8 cellular contexts compared by ENCODE assay signal in the genomic region with DNA sequence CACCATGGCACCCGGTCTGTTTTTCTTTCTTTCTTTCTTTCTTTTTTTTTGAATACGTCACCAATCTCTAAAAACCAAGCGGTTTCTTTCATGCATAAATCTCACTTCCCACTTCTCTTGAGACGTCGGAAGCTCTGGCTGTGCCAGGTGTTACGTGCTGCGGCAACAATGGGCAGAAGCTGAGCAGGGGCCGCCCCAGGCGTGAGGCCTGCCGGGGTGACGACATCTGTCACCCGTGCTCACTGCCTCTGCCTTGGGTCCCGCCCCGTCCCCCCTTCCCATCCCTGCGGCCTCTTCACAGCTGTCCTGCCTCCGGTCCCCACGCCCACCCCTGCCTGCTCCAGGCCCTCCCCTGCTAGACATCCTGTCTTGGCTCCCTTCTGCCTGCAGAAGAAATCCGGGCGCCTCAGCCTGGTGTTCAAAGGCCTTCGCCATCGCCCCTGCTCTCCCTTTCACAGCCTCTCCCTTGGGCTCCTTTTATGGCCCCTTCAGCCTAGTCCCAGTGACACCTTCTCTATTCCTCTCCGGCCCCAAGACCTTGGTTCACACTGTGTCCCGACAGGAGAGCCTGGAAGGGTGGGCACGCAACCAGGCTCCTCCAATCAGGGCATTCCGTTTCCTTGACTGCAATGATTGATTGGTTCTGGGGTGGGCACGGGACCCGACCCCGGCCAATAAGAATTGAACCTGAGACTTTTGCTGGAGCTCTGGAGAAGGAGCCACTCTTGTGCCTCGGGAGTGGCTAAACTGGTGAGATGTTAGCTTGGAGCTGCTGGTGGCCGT. TPM values are rescaled to one million over a fixed set of nuclear protein-coding genes. Genes with fewer than 3 reads are reported as not detected.
DNase-seq lines count a peak whose midpoint lies in the region; ATAC-seq and TF ChIP-seq lines count a peak whose summit lies in the region.

No MANE protein-coding gene starts in this region.

- no peaks in the 10 kb centered on the region for H3K36me3 Mint-ChIP-seq in endothelial cell (ENCODE audit: low read depth, unreplicated experiment)

- H3K4me3 Mint-ChIP-seq in endothelial cell (ENCODE audit: unreplicated experiment) = no peak overlapping the region

- TF ChIP-seq CTCF in spleen (IDR thresholded peaks at IDR 0.05 in 8 of 11, conservative IDR thresholded peaks at IDR 0.05 in 3 of 11) = peak in 1 of 11 experiments; percentile 13
- TF ChIP-seq CTCF in dorsolateral prefrontal cortex (IDR thresholded peaks at IDR 0.05 in 54 of 56, conservative IDR thresholded peaks at IDR 0.05 in 2 of 56; ENCODE audit: low read depth in 1 of 56, partially characterized antibody in 56 of 56) = no peak
- TF ChIP-seq CTCF in endothelial cell (IDR thresholded peaks at IDR 0.05; ENCODE audit: unreplicated experiment) = no peak

- H3K9me3 Mint-ChIP-seq in endothelial cell (ENCODE audit: unreplicated experiment) = no peaks in the 10 kb centered on the region

- ATAC-seq in GM18868 (IDR thresholded peaks at IDR 0.05; ENCODE audit: unreplicated experiment) = peak; percentile 67
- peak; percentile 53 for ATAC-seq in HG02840 (IDR thresholded peaks at IDR 0.05; ENCODE audit: low FRiP score, unreplicated experiment)

- H3K4me1 Mint-ChIP-seq in endothelial cell (ENCODE audit: unreplicated experiment) = no peaks in the 10 kb centered on the region

- WGBS in spleen, 5 donors = 28 to 48% (median 34%) methylated on average over 29 to 30 of the region's 30 CpGs

- H3K27me3 ChIP-seq in spleen (replicated peaks in 1 of 7) (no peaks in the 10 kb centered on the region), dorsolateral prefrontal cortex (no peaks in the 10 kb centered on the region)

- H3K4me1 ChIP-seq in spleen = peaks cover 24 to 63% (median 59%) of the 10 kb centered on the region in 6 donors

- H3K36me3 ChIP-seq in spleen = no peaks in the 10 kb centered on the region

- H3K9me3 ChIP-seq in spleen = no peaks in the 10 kb centered on the region

- intact Hi-C loops in spleen (cut with DNase I; ENCODE audit: low total_unique reads) = loop anchor here (5.0 kb wide), 1 partner anchor 91 kb away; no protein-coding TSS in a partner anchor
- intact Hi-C loops in dorsolateral prefrontal cortex (cut with DNase I) = loop anchor here (5.0 kb wide), 2 partner anchors 96 to 174 kb away; no protein-coding TSS in a partner anchor

- peaks cover 3% of the 10 kb centered on the region for H3K27me3 Mint-ChIP-seq in endothelial cell (ENCODE audit: unreplicated experiment)

- TF ChIP-seq POLR2A in spleen (IDR thresholded peaks at IDR 0.05) = no peak

- no peak overlapping the region for H3K27ac Mint-ChIP-seq in endothelial cell (ENCODE audit: unreplicated experiment)

- DNase-seq in NOMO-1 (lab: John Stamatoyannopoulos, UW; ENCODE audit: unreplicated experiment in 2 of 2) = peak; percentile 82 to 83
- peak; percentile 82 for DNase-seq in activated effector memory CD4-positive, alpha-beta T cell treated with anti-CD3 and anti-CD28 coated beads, Interleukin-2, amount 50 U/mL, for 16 hours
- peak; percentile 95 for DNase-seq in spleen
- DNase-seq in dorsolateral prefrontal cortex = no peak
- DNase-seq in GF-D8 (lab: John Stamatoyannopoulos, UW) = no peak
- no peak for DNase-seq in endothelial cell (ENCODE audit: low spot score)

- H3K4me3 ChIP-seq in spleen (peak overlapping the region in 1 of 8 donors; percentile 34), dorsolateral prefrontal cortex (no peak overlapping the region)

- H3K27ac ChIP-seq in spleen (peak overlapping the region; percentile 50 to 96 (median 82)), dorsolateral prefrontal cortex (peak overlapping the region in 1 of 59 donors; percentile 10)

RNA-seq across cellular contexts. Expression of a gene that starts 4.8 kb away (rescaled TPM):
- total RNA-seq in spleen = 10 to 100 TPM; 16.8 to 46.3 (median 23.1) TPM
- polyA plus RNA-seq in spleen = 10 to 100 TPM in 2 of 3 donors, 1 to 10 TPM in 1; 9.2 to 22.0 (median 10.3) TPM
- 1 to 10 TPM in 30 of 120 experiments, under 1 TPM in 86, not detected in 4; 0.15 to 2.8 (median 0.69) TPM for total RNA-seq in dorsolateral prefrontal cortex
- not detected for total RNA-seq in endothelial cell (ENCODE audit: unreplicated experiment)

RNA-seq across cellular contexts. Expression of a gene that starts 18.6 kb away (rescaled TPM):
- total RNA-seq in spleen (10 to 100 TPM in 2 of 7 donors, 1 to 10 TPM in 5; 7.7 to 13.0 (median 8.8) TPM), dorsolateral prefrontal cortex (100 to 1,000 TPM in 89 of 120 experiments, 10 to 100 TPM in 31; 35.4 to 172 (median 118) TPM), endothelial cell (ENCODE audit: unreplicated experiment) (4.1 TPM)
- polyA plus RNA-seq in spleen = 10 to 100 TPM in 1 of 3 donors, 1 to 10 TPM in 2; 5.2 to 10.0 (median 10.0) TPM

RNA-seq across cellular contexts. Expression of a gene that starts 52.8 kb away (rescaled TPM):
- total RNA-seq in spleen (100 to 1,000 TPM; 161 to 240 (median 219) TPM), dorsolateral prefrontal cortex (10 to 100 TPM in 2 of 120 experiments, 1 to 10 TPM in 117, under 1 TPM in 1; 0.79 to 11.5 (median 2.9) TPM), endothelial cell (ENCODE audit: unreplicated experiment) (116 TPM)
- 100 to 1,000 TPM; 103 to 190 (median 189) TPM for polyA plus RNA-seq in spleen

Comparison
In these comparisons a context has a peak if more than half of its experiments do, and no peak if none do; other contexts are left out.
1. DNase-seq: peak in NOMO-1 (2 of 2), activated effector memory CD4-positive, alpha-beta T cell treated with anti-CD3 and anti-CD28 coated beads, Interleukin-2, amount 50 U/mL, for 16 hours (single experiment) and spleen (single experiment); none in dorsolateral prefrontal cortex (0 of 10), GF-D8 (single experiment) and endothelial cell (single experiment).
2. RNA of a gene that starts 4.8 kb away (total RNA-seq): 16.8 to 46.3 TPM in spleen; 0.15 to 2.8 TPM in dorsolateral prefrontal cortex and not detected in endothelial cell (single experiment); every median in the first group is over 4 times any median in the second.